1 cellular context compared by ENCODE assay signal in genomic region chrX:38879631-38880220, GRCh38.
TF ChIP-seq lines count a peak whose summit lies in the region.

No MANE protein-coding gene starts in this region.

TF ChIP-seq in GM12878, 131 proteins besides CTCF, POLR2A, EP300 and RAD21 (continued from another document and continues in another):
- no peak for TF ChIP-seq CUX1 (IDR thresholded peaks at IDR 0.05; ENCODE audit: insufficient replicate concordance, low read depth, low read length)
- TF ChIP-seq BMI1 (IDR thresholded peaks at IDR 0.05; ENCODE audit: borderline replicate concordance): no peak
- no peak for TF ChIP-seq SMAD1 (IDR thresholded peaks at IDR 0.05; ENCODE audit: low read depth, partially characterized antibody)
- TF ChIP-seq CEBPZ (IDR thresholded peaks at IDR 0.05; ENCODE audit: low read depth, low read length): no peak
- 0 out of 2 replicates have a peak, but pooled peaks have one; percentile 29 for TF ChIP-seq IKZF1 (conservative IDR thresholded peaks at IDR 0.05)
- TF ChIP-seq KLF5 (IDR thresholded peaks at IDR 0.05; ENCODE audit: partially characterized antibody): no peak
- TF ChIP-seq SP1 (IDR thresholded peaks at IDR 0.05; ENCODE audit: low read depth, low read length): no peak
- peak in 1 of 2 experiments; percentile 26; a peak in 1 of 4 replicates for TF ChIP-seq BHLHE40 (IDR thresholded peaks at IDR 0.05; ENCODE audit: borderline replicate concordance in 1 of 2, low read depth in 2 of 2, low read length in 1 of 2)
- no peak for TF ChIP-seq SMARCA5 (IDR thresholded peaks at IDR 0.05)
- TF ChIP-seq CREB1 (IDR thresholded peaks at IDR 0.05; ENCODE audit: low read depth): no peak
- no peak for TF ChIP-seq RCOR1 (conservative IDR thresholded peaks at IDR 0.05; ENCODE audit: low read depth, low read length)
- TF ChIP-seq ZBTB33 (IDR thresholded peaks at IDR 0.05): no peak
- TF ChIP-seq TBL1XR1 (IDR thresholded peaks at IDR 0.05; ENCODE audit: low read depth, low read length): no peak
- no peak for TF ChIP-seq SRF (IDR thresholded peaks at IDR 0.05; ENCODE audit: low read depth in 2 of 2, low read length in 2 of 2)
- TF ChIP-seq SREBF2 (IDR thresholded peaks at IDR 0.05; ENCODE audit: low read length): no peak
- TF ChIP-seq IRF5 (IDR thresholded peaks at IDR 0.05; ENCODE audit: borderline replicate concordance): no peak
- TF ChIP-seq NKRF (conservative IDR thresholded peaks at IDR 0.05): no peak
- TF ChIP-seq ZBED1 (IDR thresholded peaks at IDR 0.05; ENCODE audit: borderline replicate concordance): no peak
- no peak for TF ChIP-seq ZNF217 (IDR thresholded peaks at IDR 0.05)
- TF ChIP-seq RUNX3 (IDR thresholded peaks at IDR 0.05; ENCODE audit: low read length): peak; percentile 24; the same call in 1 of the 2 replicates
- peak; percentile 15 for TF ChIP-seq MEF2B (IDR thresholded peaks at IDR 0.05; ENCODE audit: partially characterized antibody, poor library complexity, severe bottlenecking)
- TF ChIP-seq MEF2A (IDR thresholded peaks at IDR 0.05; ENCODE audit: insufficient read depth, low read depth, low read length): no peak
- TF ChIP-seq ZNF274 (IDR thresholded peaks at IDR 0.05; ENCODE audit: insufficient read depth, insufficient read length): no peak
- TF ChIP-seq RB1 (IDR thresholded peaks at IDR 0.05; ENCODE audit: borderline replicate concordance): no peak
- no peak for TF ChIP-seq NFIC (IDR thresholded peaks at IDR 0.05; ENCODE audit: low read depth, low read length)
- no peak for TF ChIP-seq DPF2 (IDR thresholded peaks at IDR 0.05)
- TF ChIP-seq ZNF687 (IDR thresholded peaks at IDR 0.05): peak; percentile 33; the same call in 1 of the 2 replicates
- no peak for TF ChIP-seq BCLAF1 (IDR thresholded peaks at IDR 0.05)
- no peak for TF ChIP-seq GABPA (IDR thresholded peaks at IDR 0.05; ENCODE audit: low read depth)
- TF ChIP-seq NFXL1 (IDR thresholded peaks at IDR 0.05; ENCODE audit: borderline replicate concordance): no peak
- TF ChIP-seq ATF2 (IDR thresholded peaks at IDR 0.05; ENCODE audit: low read length): no peak
